Comparison of ENCODE assay signal across 24 cellular contexts in the genomic region with DNA sequence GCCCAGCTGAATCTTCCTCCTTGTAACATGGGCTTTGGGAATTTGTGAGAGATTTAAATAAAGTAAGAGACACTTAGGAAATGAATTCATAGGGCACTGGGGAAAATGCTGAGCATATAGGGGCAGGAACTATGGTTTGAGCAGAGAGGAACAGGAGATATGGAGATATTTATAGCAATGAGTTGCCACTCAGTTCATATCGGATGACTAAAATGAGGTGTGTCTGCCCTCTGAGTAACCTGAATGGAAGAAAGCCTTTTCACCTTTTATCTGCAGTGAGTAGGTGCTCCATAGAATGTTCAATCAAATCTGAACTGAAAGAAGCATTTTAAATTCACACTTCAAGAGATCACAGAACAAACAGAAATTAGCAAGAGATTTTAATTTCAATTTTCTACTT.
DNase-seq lines count a peak whose midpoint lies in the region; ATAC-seq, FAIRE-seq and TF ChIP-seq lines count a peak whose summit lies in the region.
"Had no signal": no experiment of that assay in that cellular context is flagged by ENCODE, and none has a peak within 500 bp of the region (broad histone marks: within the 10 kb centered on the region; RNA-seq: fewer than 3 reads in every experiment).

No MANE protein-coding gene starts in this region.

- no peak for TF ChIP-seq POLR2A in A549 (IDR thresholded peaks at IDR 0.05; ENCODE audit: low read length)

- H3K27me3 Mint-ChIP-seq in GM23338 (ENCODE audit: insufficient read depth, low read depth, poor library complexity): no peaks in the 10 kb centered on the region
- peaks cover 0 to 4% (median 1%) of the 10 kb centered on the region in 5 donors for H3K27me3 Mint-ChIP-seq in naive thymus-derived CD8-positive, alpha-beta T cell

- H3K36me3 ChIP-seq in GM23338 (ENCODE audit: insufficient read depth): no peaks in the 10 kb centered on the region
- no peaks in the 10 kb centered on the region for H3K36me3 ChIP-seq in RWPE2 (ENCODE audit: low read depth)
- H3K36me3 ChIP-seq: Peyer's patch, SJCRH30 had no signal

- H3K36me3 Mint-ChIP-seq in GM23338 (ENCODE audit: low read depth): no peaks in the 10 kb centered on the region; the same call in 2 of the 3 replicates
- H3K36me3 Mint-ChIP-seq in naive thymus-derived CD8-positive, alpha-beta T cell: no peaks in the 10 kb centered on the region
- H3K36me3 Mint-ChIP-seq: CD4-positive, CD25-positive, alpha-beta regulatory T cell had no signal

- peaks cover 3% of the 10 kb centered on the region; the same call in 2 of the 3 replicates for H3K4me1 Mint-ChIP-seq in GM23338
- peaks cover 0 to 4% (median 0%) of the 10 kb centered on the region in 4 donors for H3K4me1 Mint-ChIP-seq in naive thymus-derived CD8-positive, alpha-beta T cell
- H3K4me1 Mint-ChIP-seq: CD4-positive, CD25-positive, alpha-beta regulatory T cell had no signal

- H3K9me3 Mint-ChIP-seq in GM23338: no peaks in the 10 kb centered on the region
- H3K9me3 Mint-ChIP-seq in naive thymus-derived CD8-positive, alpha-beta T cell: peaks cover 0 to 3% (median 0%) of the 10 kb centered on the region in 9 donors

- 0 out of 2 replicates have a peak overlapping the region, but pooled peaks have one; percentile 14 for H2AFZ ChIP-seq in GM23338

- peak overlapping the region; percentile 52 to 81 for H3K27ac ChIP-seq in A549
- no peak overlapping the region for H3K27ac ChIP-seq in GM23338 (ENCODE audit: low read depth)
- no peak overlapping the region for H3K27ac ChIP-seq in RWPE2 (ENCODE audit: poor library complexity, severe bottlenecking)
- H3K27ac ChIP-seq in foreskin keratinocyte: no peak overlapping the region
- H3K27ac ChIP-seq: Peyer's patch, SJCRH30 had no signal

- H3K9me3 ChIP-seq in A549 (peaks cover 12% of the 10 kb centered on the region; the same call in 2 of the 3 replicates), RWPE2 (ENCODE audit: severe bottlenecking) (no peaks in the 10 kb centered on the region)
- H3K9me3 ChIP-seq: Peyer's patch, SJCRH30 had no signal

- peak; percentile 39 for FAIRE-seq in A549 (lab: Jason Lieb, UNC)
- FAIRE-seq: GM12878, HepG2 had no signal

- DNase-seq in A549 (ENCODE audit: low read depth in 1 of 2, low spot score in 1 of 2) (no peak), GM23338 (ENCODE audit: low spot score) (no peak), RWPE2 (ENCODE audit: low spot score) (no peak), foreskin keratinocyte (peak in 1 of 2 donors; percentile 49)
- no peak for DNase-seq in naive thymus-derived CD8-positive, alpha-beta T cell
- DNase-seq: CD4-positive, CD25-positive, alpha-beta regulatory T cell; DMS 273 treated with DMSO at 0.1 percent for 48 hours; DMS79 treated with DMSO at 0.1 percent for 48 hours; HFFc6; KBM-7; NCI-H1092 treated with DMSO at 0.1 percent for 48 hours; NCI-H1436 treated with DMSO at 0.1 percent for 48 hours; NCI-H1930; NCI-H2227 treated with DMSO at 0.1 percent for 48 hours; NCI-H510A treated with DMSO at 0.1 percent for 48 hours; NCI-H774; NK-92 treated with Interleukin-12 subunit alpha and Interleukin-12 subunit beta, amount 100 ng/mL, for 24 hours; Peyer's patch; SJCRH30 had no signal

- H3K4me1 ChIP-seq in A549: peaks cover 34% of the 10 kb centered on the region
- no peaks in the 10 kb centered on the region for H3K4me1 ChIP-seq in GM23338 (ENCODE audit: insufficient read depth)
- peaks cover 2% of the 10 kb centered on the region for H3K4me1 ChIP-seq in RWPE2 (ENCODE audit: insufficient read depth, poor library complexity, severe bottlenecking)
- peaks cover 9% of the 10 kb centered on the region for H3K4me1 ChIP-seq in foreskin keratinocyte
- H3K4me1 ChIP-seq: Peyer's patch, SJCRH30 had no signal

- TF ChIP-seq EP300 in A549 (IDR thresholded peaks at IDR 0.05): no peak

- H3F3A ChIP-seq in GM23338 (replicated peaks; ENCODE audit: low read depth): no peaks in the 10 kb centered on the region

- peak in 1 of 2 experiments; percentile 58; a peak in 3 of 6 replicates for ATAC-seq in A549
- ATAC-seq in GM23338: no peak
- peak; percentile 63; the same call in 2 of the 3 replicates for ATAC-seq in RWPE2 (ENCODE audit: low read depth)
- peak; percentile 96 for ATAC-seq in foreskin keratinocyte
- no peak for ATAC-seq in GM18520 (IDR thresholded peaks at IDR 0.05; ENCODE audit: unreplicated experiment)
- no peak for ATAC-seq in HG03196 (IDR thresholded peaks at IDR 0.05; ENCODE audit: unreplicated experiment)
- no peak for ATAC-seq in GM21723 (IDR thresholded peaks at IDR 0.05; ENCODE audit: unreplicated experiment)
- no peak for ATAC-seq in naive thymus-derived CD8-positive, alpha-beta T cell
- ATAC-seq: GM12878, HepG2 had no signal

- POLR2A ChIA-PET in A549 (lab: Yijun Ruan, JAX): no interaction called here
- POLR2A ChIA-PET in naive thymus-derived CD8-positive, alpha-beta T cell (lab: Charles Lee): no interaction called here

- WGBS in A549 (ENCODE audit: missing lambda C conversion rate): 42% methylated on average over 1 of the region's 1 CpG

- H3K27me3 ChIP-seq in GM23338 (ENCODE audit: insufficient read depth) (no peaks in the 10 kb centered on the region), RWPE2 (ENCODE audit: insufficient read depth, poor library complexity, severe bottlenecking) (no peaks in the 10 kb centered on the region), foreskin keratinocyte (no peaks in the 10 kb centered on the region)
- H3K27me3 ChIP-seq: Peyer's patch, SJCRH30 had no signal

- no peak for TF ChIP-seq RAD21 in A549 (conservative IDR thresholded peaks at IDR 0.05 in 1 of 2, IDR thresholded peaks at IDR 0.05 in 1 of 2)

- no peak overlapping the region for H3K27ac Mint-ChIP-seq in GM23338
- H3K27ac Mint-ChIP-seq in naive thymus-derived CD8-positive, alpha-beta T cell: no peak overlapping the region
- H3K27ac Mint-ChIP-seq: CD4-positive, CD25-positive, alpha-beta regulatory T cell; HFFc6 had no signal

- H3K79me2 ChIP-seq in GM23338 (replicated peaks; ENCODE audit: insufficient read depth): no peaks in the 10 kb centered on the region

- no peaks in the 10 kb centered on the region for H3K9me2 ChIP-seq in GM23338 (ENCODE audit: insufficient read depth)

- no peak overlapping the region for H3K4me3 Mint-ChIP-seq in GM23338
- no peak overlapping the region for H3K4me3 Mint-ChIP-seq in naive thymus-derived CD8-positive, alpha-beta T cell
- H3K4me3 Mint-ChIP-seq: CD4-positive, CD25-positive, alpha-beta regulatory T cell; HFFc6 had no signal

- TF ChIP-seq CTCF in A549 (IDR thresholded peaks at IDR 0.05) (no peak), GM23338 (conservative IDR thresholded peaks at IDR 0.05; ENCODE audit: low read depth in 2 of 2) (no peak), RWPE2 (IDR thresholded peaks at IDR 0.05; ENCODE audit: poor library complexity, severe bottlenecking) (no peak), foreskin keratinocyte (conservative IDR thresholded peaks at IDR 0.05) (no peak)

- H4K20me1 ChIP-seq in GM23338 (replicated peaks; ENCODE audit: insufficient read depth): no peaks in the 10 kb centered on the region

- CTCF ChIA-PET in A549 (lab: Yijun Ruan, JAX): no interaction called here

- no peak overlapping the region for H3K4me3 ChIP-seq in A549
- H3K4me3 ChIP-seq in GM23338: no peak overlapping the region
- H3K4me3 ChIP-seq in RWPE2 (ENCODE audit: severe bottlenecking): no peak overlapping the region
- H3K4me3 ChIP-seq: GM12878, Peyer's patch, SJCRH30 had no signal

- H3K4me2 ChIP-seq in A549 (peak overlapping the region; percentile 46), GM23338 (no peak overlapping the region)

TF ChIP-seq in A549, 52 proteins besides CTCF, POLR2A, EP300 and RAD21:
- TF ChIP-seq POLR2AphosphoS2 (conservative IDR thresholded peaks at IDR 0.05; ENCODE audit: low read length): no peak
- TF ChIP-seq, protein P1, sequence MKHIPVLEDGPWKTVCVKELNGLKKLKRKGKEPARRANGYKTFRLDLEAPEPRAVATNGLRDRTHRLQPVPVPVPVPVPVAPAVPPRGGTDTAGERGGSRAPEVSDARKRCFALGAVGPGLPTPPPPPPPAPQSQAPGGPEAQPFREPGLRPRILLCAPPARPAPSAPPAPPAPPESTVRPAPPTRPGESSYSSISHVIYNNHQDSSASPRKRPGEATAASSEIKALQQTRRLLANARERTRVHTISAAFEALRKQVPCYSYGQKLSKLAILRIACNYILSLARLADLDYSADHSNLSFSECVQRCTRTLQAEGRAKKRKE (CRISPR knock-in tag; IDR thresholded peaks at IDR 0.05; ENCODE audit: low read depth): no peak
TF ChIP-seq in A549: peak in this region for 0.

TF ChIP-seq in GM23338, 12 proteins besides CTCF, POLR2A, EP300 and RAD21 (continues in another document):
- TF ChIP-seq ZNF331 (CRISPR knock-in tag; IDR thresholded peaks at IDR 0.05; ENCODE audit: low read depth) (no peak), NANOG (IDR thresholded peaks at IDR 0.05; ENCODE audit: borderline replicate concordance) (no peak), EZH2 (IDR thresholded peaks at IDR 0.05; ENCODE audit: low read depth, unreplicated experiment) (no peak), POLR2AphosphoS5 (IDR thresholded peaks at IDR 0.05; ENCODE audit: low read depth) (no peak), CREB1 (CRISPR knock-in tag; IDR thresholded peaks at IDR 0.05; ENCODE audit: low read depth) (no peak), JUNB (IDR thresholded peaks at IDR 0.05; ENCODE audit: unreplicated experiment) (no peak), EZH2phosphoT487 (IDR thresholded peaks at IDR 0.05; ENCODE audit: unreplicated experiment) (no peak)
- TF ChIP-seq, protein P2, sequence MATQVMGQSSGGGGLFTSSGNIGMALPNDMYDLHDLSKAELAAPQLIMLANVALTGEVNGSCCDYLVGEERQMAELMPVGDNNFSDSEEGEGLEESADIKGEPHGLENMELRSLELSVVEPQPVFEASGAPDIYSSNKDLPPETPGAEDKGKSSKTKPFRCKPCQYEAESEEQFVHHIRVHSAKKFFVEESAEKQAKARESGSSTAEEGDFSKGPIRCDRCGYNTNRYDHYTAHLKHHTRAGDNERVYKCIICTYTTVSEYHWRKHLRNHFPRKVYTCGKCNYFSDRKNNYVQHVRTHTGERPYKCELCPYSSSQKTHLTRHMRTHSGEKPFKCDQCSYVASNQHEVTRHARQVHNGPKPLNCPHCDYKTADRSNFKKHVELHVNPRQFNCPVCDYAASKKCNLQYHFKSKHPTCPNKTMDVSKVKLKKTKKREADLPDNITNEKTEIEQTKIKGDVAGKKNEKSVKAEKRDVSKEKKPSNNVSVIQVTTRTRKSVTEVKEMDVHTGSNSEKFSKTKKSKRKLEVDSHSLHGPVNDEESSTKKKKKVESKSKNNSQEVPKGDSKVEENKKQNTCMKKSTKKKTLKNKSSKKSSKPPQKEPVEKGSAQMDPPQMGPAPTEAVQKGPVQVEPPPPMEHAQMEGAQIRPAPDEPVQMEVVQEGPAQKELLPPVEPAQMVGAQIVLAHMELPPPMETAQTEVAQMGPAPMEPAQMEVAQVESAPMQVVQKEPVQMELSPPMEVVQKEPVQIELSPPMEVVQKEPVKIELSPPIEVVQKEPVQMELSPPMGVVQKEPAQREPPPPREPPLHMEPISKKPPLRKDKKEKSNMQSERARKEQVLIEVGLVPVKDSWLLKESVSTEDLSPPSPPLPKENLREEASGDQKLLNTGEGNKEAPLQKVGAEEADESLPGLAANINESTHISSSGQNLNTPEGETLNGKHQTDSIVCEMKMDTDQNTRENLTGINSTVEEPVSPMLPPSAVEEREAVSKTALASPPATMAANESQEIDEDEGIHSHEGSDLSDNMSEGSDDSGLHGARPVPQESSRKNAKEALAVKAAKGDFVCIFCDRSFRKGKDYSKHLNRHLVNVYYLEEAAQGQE (IDR thresholded peaks at IDR 0.05; ENCODE audit: unreplicated experiment): no peak

Comparison
In these comparisons a context has a peak if more than half of its experiments do, and no peak if none do; other contexts are left out.
1. ATAC-seq: peak in RWPE2 (single experiment) and foreskin keratinocyte (single experiment); none in GM23338 (single experiment), GM18520 (single experiment), HG03196 (single experiment), GM21723 (single experiment) and naive thymus-derived CD8-positive, alpha-beta T cell (0 of 2).
2. H3K27ac ChIP-seq: peak in A549 (2 of 2); none in GM23338 (single experiment), RWPE2 (single experiment) and foreskin keratinocyte (single experiment).